Comparison of ENCODE assay signal across 1 cellular context in genomic region chr19:38635483-38636399, GRCh38.
TF ChIP-seq lines count a peak whose summit lies in the region.

No MANE protein-coding gene starts in this region.

TF ChIP-seq in GM23338, 12 proteins besides CTCF, POLR2A, EP300 and RAD21 (continued from another document):
- TF ChIP-seq, protein P1, sequence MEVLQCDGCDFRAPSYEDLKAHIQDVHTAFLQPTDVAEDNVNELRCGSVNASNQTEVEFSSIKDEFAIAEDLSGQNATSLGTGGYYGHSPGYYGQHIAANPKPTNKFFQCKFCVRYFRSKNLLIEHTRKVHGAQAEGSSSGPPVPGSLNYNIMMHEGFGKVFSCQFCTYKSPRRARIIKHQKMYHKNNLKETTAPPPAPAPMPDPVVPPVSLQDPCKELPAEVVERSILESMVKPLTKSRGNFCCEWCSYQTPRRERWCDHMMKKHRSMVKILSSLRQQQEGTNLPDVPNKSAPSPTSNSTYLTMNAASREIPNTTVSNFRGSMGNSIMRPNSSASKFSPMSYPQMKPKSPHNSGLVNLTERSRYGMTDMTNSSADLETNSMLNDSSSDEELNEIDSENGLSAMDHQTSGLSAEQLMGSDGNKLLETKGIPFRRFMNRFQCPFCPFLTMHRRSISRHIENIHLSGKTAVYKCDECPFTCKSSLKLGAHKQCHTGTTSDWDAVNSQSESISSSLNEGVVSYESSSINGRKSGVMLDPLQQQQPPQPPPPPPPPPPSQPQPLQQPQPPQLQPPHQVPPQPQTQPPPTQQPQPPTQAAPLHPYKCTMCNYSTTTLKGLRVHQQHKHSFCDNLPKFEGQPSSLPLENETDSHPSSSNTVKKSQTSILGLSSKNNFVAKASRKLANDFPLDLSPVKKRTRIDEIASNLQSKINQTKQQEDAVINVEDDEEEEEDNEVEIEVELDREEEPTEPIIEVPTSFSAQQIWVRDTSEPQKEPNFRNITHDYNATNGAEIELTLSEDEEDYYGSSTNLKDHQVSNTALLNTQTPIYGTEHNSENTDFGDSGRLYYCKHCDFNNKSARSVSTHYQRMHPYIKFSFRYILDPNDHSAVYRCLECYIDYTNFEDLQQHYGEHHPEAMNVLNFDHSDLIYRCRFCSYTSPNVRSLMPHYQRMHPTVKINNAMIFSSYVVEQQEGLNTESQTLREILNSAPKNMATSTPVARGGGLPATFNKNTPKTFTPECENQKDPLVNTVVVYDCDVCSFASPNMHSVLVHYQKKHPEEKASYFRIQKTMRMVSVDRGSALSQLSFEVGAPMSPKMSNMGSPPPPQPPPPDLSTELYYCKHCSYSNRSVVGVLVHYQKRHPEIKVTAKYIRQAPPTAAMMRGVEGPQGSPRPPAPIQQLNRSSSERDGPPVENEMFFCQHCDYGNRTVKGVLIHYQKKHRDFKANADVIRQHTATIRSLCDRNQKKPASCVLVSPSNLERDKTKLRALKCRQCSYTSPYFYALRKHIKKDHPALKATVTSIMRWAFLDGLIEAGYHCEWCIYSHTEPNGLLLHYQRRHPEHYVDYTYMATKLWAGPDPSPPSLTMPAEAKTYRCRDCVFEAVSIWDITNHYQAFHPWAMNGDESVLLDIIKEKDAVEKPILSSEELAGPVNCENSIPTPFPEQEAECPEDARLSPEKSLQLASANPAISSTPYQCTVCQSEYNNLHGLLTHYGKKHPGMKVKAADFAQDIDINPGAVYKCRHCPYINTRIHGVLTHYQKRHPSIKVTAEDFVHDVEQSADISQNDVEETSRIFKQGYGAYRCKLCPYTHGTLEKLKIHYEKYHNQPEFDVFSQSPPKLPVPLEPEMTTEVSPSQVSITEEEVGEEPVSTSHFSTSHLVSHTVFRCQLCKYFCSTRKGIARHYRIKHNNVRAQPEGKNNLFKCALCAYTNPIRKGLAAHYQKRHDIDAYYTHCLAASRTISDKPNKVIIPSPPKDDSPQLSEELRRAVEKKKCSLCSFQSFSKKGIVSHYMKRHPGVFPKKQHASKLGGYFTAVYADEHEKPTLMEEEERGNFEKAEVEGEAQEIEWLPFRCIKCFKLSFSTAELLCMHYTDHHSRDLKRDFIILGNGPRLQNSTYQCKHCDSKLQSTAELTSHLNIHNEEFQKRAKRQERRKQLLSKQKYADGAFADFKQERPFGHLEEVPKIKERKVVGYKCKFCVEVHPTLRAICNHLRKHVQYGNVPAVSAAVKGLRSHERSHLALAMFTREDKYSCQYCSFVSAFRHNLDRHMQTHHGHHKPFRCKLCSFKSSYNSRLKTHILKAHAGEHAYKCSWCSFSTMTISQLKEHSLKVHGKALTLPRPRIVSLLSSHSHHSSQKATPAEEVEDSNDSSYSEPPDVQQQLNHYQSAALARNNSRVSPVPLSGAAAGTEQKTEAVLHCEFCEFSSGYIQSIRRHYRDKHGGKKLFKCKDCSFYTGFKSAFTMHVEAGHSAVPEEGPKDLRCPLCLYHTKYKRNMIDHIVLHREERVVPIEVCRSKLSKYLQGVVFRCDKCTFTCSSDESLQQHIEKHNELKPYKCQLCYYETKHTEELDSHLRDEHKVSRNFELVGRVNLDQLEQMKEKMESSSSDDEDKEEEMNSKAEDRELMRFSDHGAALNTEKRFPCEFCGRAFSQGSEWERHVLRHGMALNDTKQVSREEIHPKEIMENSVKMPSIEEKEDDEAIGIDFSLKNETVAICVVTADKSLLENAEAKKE (CRISPR knock-in tag; IDR thresholded peaks at IDR 0.05): no peak
- TF ChIP-seq ZNF114 (CRISPR knock-in tag; IDR thresholded peaks at IDR 0.05) (no peak), JUNB (IDR thresholded peaks at IDR 0.05; ENCODE audit: unreplicated experiment) (no peak), EZH2phosphoT487 (IDR thresholded peaks at IDR 0.05; ENCODE audit: unreplicated experiment) (no peak), POLR2AphosphoS5 (IDR thresholded peaks at IDR 0.05; ENCODE audit: low read depth) (no peak), ZNF331 (CRISPR knock-in tag; IDR thresholded peaks at IDR 0.05; ENCODE audit: low read depth) (no peak)
- TF ChIP-seq, protein P2, sequence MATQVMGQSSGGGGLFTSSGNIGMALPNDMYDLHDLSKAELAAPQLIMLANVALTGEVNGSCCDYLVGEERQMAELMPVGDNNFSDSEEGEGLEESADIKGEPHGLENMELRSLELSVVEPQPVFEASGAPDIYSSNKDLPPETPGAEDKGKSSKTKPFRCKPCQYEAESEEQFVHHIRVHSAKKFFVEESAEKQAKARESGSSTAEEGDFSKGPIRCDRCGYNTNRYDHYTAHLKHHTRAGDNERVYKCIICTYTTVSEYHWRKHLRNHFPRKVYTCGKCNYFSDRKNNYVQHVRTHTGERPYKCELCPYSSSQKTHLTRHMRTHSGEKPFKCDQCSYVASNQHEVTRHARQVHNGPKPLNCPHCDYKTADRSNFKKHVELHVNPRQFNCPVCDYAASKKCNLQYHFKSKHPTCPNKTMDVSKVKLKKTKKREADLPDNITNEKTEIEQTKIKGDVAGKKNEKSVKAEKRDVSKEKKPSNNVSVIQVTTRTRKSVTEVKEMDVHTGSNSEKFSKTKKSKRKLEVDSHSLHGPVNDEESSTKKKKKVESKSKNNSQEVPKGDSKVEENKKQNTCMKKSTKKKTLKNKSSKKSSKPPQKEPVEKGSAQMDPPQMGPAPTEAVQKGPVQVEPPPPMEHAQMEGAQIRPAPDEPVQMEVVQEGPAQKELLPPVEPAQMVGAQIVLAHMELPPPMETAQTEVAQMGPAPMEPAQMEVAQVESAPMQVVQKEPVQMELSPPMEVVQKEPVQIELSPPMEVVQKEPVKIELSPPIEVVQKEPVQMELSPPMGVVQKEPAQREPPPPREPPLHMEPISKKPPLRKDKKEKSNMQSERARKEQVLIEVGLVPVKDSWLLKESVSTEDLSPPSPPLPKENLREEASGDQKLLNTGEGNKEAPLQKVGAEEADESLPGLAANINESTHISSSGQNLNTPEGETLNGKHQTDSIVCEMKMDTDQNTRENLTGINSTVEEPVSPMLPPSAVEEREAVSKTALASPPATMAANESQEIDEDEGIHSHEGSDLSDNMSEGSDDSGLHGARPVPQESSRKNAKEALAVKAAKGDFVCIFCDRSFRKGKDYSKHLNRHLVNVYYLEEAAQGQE (IDR thresholded peaks at IDR 0.05; ENCODE audit: unreplicated experiment): no peak
- TF ChIP-seq, protein P3, sequence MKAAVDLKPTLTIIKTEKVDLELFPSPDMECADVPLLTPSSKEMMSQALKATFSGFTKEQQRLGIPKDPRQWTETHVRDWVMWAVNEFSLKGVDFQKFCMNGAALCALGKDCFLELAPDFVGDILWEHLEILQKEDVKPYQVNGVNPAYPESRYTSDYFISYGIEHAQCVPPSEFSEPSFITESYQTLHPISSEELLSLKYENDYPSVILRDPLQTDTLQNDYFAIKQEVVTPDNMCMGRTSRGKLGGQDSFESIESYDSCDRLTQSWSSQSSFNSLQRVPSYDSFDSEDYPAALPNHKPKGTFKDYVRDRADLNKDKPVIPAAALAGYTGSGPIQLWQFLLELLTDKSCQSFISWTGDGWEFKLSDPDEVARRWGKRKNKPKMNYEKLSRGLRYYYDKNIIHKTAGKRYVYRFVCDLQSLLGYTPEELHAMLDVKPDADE (IDR thresholded peaks at IDR 0.05): no peak
